Comparison of ENCODE assay signal across 8 cellular contexts in genomic region chrX:129318375-129318774, GRCh38.
DNase-seq lines count a peak whose midpoint lies in the region; ATAC-seq and TF ChIP-seq lines count a peak whose summit lies in the region.

No MANE protein-coding gene starts in this region.

- TF ChIP-seq CTCF in MM.1S (IDR thresholded peaks at IDR 0.05; ENCODE audit: low read length) (peak; percentile 63), cardiac fibroblast (IDR thresholded peaks at IDR 0.05; ENCODE audit: low read depth, low read length) (peak; percentile 19), prostate gland (IDR thresholded peaks at IDR 0.05) (peak in 3 of 4 experiments; percentile 7 to 16 (median 8)), spleen (IDR thresholded peaks at IDR 0.05 in 8 of 11, conservative IDR thresholded peaks at IDR 0.05 in 3 of 11) (no peak)

- peak; percentile 2 for DNase-seq in NOMO-1 treated with DMSO at 0.1 percent for 48 hours (lab: John Stamatoyannopoulos, UW; ENCODE audit: unreplicated experiment)
- no peak for DNase-seq in NOMO-1 treated with dmso at 0.1 percent for 144 hours (lab: John Stamatoyannopoulos, UW; ENCODE audit: unreplicated experiment)
- peak; percentile 84 for DNase-seq in MM.1S
- peak; percentile 26 to 44 for DNase-seq in cardiac fibroblast (ENCODE audit: low read depth in 2 of 2)
- no peak for DNase-seq in prostate gland (ENCODE audit: low spot score)
- no peak for DNase-seq in naive thymus-derived CD4-positive, alpha-beta T cell
- no peak for DNase-seq in spleen
- DNase-seq in activated CD4-positive, alpha-beta T cell treated with anti-CD3 and anti-CD28 coated beads, Interleukin-2, amount 10 ng/mL, durations not matched to agents 24 days and 14 days, result no peak

- H3K4me2 ChIP-seq in MM.1S (ENCODE audit: low read depth, low read length), result peak overlapping the region; percentile 56; the same call in 1 of the 2 replicates

- no peak overlapping the region for H3K27ac Mint-ChIP-seq in naive thymus-derived CD4-positive, alpha-beta T cell
- H3K27ac Mint-ChIP-seq in activated CD4-positive, alpha-beta T cell treated with anti-CD3 and anti-CD28 coated beads, Interleukin-2, amount 10 ng/mL, durations not matched to agents 24 days and 14 days, result no peak overlapping the region

- H3K27ac ChIP-seq in MM.1S (ENCODE audit: low read length) (peak overlapping the region; percentile 69; the same call in 1 of the 2 replicates), prostate gland (no peak overlapping the region), spleen (no peak overlapping the region)
- no peak overlapping the region for H3K27ac ChIP-seq in naive thymus-derived CD4-positive, alpha-beta T cell (ENCODE audit: low read depth, low read length)

- TF ChIP-seq POLR2A in prostate gland (IDR thresholded peaks at IDR 0.05) (no peak), spleen (IDR thresholded peaks at IDR 0.05) (no peak)

- ATAC-seq in naive thymus-derived CD4-positive, alpha-beta T cell, result no peak

- H3K4me1 Mint-ChIP-seq in naive thymus-derived CD4-positive, alpha-beta T cell, result peaks cover 0 to 1% (median 0%) of the 10 kb centered on the region in 7 donors
- no peaks in the 10 kb centered on the region for H3K4me1 Mint-ChIP-seq in activated CD4-positive, alpha-beta T cell treated with anti-CD3 and anti-CD28 coated beads, Interleukin-2, amount 10 ng/mL, durations not matched to agents 24 days and 14 days

- H3K9me2 ChIP-seq in MM.1S (replicated peaks; ENCODE audit: insufficient read depth, low read length), result no peaks in the 10 kb centered on the region

- peaks cover 0 to 1% (median 0%) of the 10 kb centered on the region in 11 donors for H3K9me3 Mint-ChIP-seq in naive thymus-derived CD4-positive, alpha-beta T cell
- H3K9me3 Mint-ChIP-seq in activated CD4-positive, alpha-beta T cell treated with anti-CD3 and anti-CD28 coated beads, Interleukin-2, amount 10 ng/mL, durations not matched to agents 24 days and 14 days, result no peaks in the 10 kb centered on the region

- 77% methylated on average over 1 of the region's 1 CpG for WGBS in prostate gland
- 46 to 69% (median 54%) methylated on average over 1 of the region's 1 CpG for WGBS in spleen, 5 donors

- H3F3A ChIP-seq in MM.1S (ENCODE audit: insufficient read depth, low read length), result no peaks in the 10 kb centered on the region

- CTCF ChIA-PET in naive thymus-derived CD4-positive, alpha-beta T cell (lab: Charles Lee), result interaction anchor here (0.9 kb wide), 1 partner anchor 42 kb away, joined by 3 read pairs; no protein-coding TSS in a partner anchor

- H3K4me3 Mint-ChIP-seq in naive thymus-derived CD4-positive, alpha-beta T cell, result no peak overlapping the region
- no peak overlapping the region for H3K4me3 Mint-ChIP-seq in activated CD4-positive, alpha-beta T cell treated with anti-CD3 and anti-CD28 coated beads, Interleukin-2, amount 10 ng/mL, durations not matched to agents 24 days and 14 days

- H3K4me1 ChIP-seq in MM.1S (ENCODE audit: low read length) (peaks cover 49% of the 10 kb centered on the region), prostate gland (replicated peaks) (no peaks in the 10 kb centered on the region), spleen (no peaks in the 10 kb centered on the region)
- H3K4me1 ChIP-seq in naive thymus-derived CD4-positive, alpha-beta T cell (ENCODE audit: control insufficient read depth in 2 of 2, insufficient read depth in 2 of 2, low read length in 2 of 2), result no peaks in the 10 kb centered on the region

- H3K36me3 Mint-ChIP-seq in naive thymus-derived CD4-positive, alpha-beta T cell, result no peaks in the 10 kb centered on the region
- H3K36me3 Mint-ChIP-seq in activated CD4-positive, alpha-beta T cell treated with anti-CD3 and anti-CD28 coated beads, Interleukin-2, amount 10 ng/mL, durations not matched to agents 24 days and 14 days (ENCODE audit: low read depth), result no peaks in the 10 kb centered on the region

- H3K79me2 ChIP-seq in MM.1S (ENCODE audit: low read length), result no peaks in the 10 kb centered on the region

- H3K27me3 ChIP-seq in MM.1S (replicated peaks; ENCODE audit: insufficient read depth, low read length) (no peaks in the 10 kb centered on the region), prostate gland (replicated peaks; ENCODE audit: insufficient read depth) (no peaks in the 10 kb centered on the region), spleen (replicated peaks in 1 of 7) (no peaks in the 10 kb centered on the region)
- no peaks in the 10 kb centered on the region for H3K27me3 ChIP-seq in naive thymus-derived CD4-positive, alpha-beta T cell (ENCODE audit: control insufficient read depth in 2 of 2, insufficient read depth in 2 of 2, low read length in 2 of 2)

- intact Hi-C loops in prostate gland (cut with DNase I) (no loop called here), spleen (cut with DNase I; ENCODE audit: low total_unique reads) (no loop called here)
- intact Hi-C loops in naive thymus-derived CD4-positive, alpha-beta T cell (cut with micrococcal nuclease), result loop anchor here in 1 of 2 donors (2.0 kb wide), 1 partner anchor 42 kb away; no protein-coding TSS in a partner anchor
- intact Hi-C loops in activated CD4-positive, alpha-beta T cell treated with anti-CD3 and anti-CD28 coated beads, Interleukin-2, amount 10 ng/mL, durations not matched to agents 24 days and 14 days (cut with micrococcal nuclease), result no loop called here

- H3K36me3 ChIP-seq in MM.1S (replicated peaks; ENCODE audit: insufficient read depth, low read length) (no peaks in the 10 kb centered on the region; the same call in 1 of the 2 replicates), prostate gland (no peaks in the 10 kb centered on the region), spleen (no peaks in the 10 kb centered on the region)
- H3K36me3 ChIP-seq in naive thymus-derived CD4-positive, alpha-beta T cell (ENCODE audit: control insufficient read depth in 2 of 3, insufficient read depth in 3 of 3, low read length in 3 of 3), result no peaks in the 10 kb centered on the region

- H4K20me1 ChIP-seq in MM.1S (ENCODE audit: insufficient read depth, low read length), result no peaks in the 10 kb centered on the region

- no peak overlapping the region for H3K9ac ChIP-seq in MM.1S (ENCODE audit: low read length)

- POLR2A ChIA-PET in naive thymus-derived CD4-positive, alpha-beta T cell (lab: Charles Lee), result no interaction called here

- H2AFZ ChIP-seq in MM.1S (ENCODE audit: low read length), result 0 out of 2 replicates have a peak overlapping the region, but pooled peaks have one; percentile 3

- H3K27me3 Mint-ChIP-seq in naive thymus-derived CD4-positive, alpha-beta T cell, result no peaks in the 10 kb centered on the region
- no peaks in the 10 kb centered on the region for H3K27me3 Mint-ChIP-seq in activated CD4-positive, alpha-beta T cell treated with anti-CD3 and anti-CD28 coated beads, Interleukin-2, amount 10 ng/mL, durations not matched to agents 24 days and 14 days

- H3K9me3 ChIP-seq in MM.1S (replicated peaks; ENCODE audit: insufficient read depth, low read length) (no peaks in the 10 kb centered on the region), prostate gland (no peaks in the 10 kb centered on the region), spleen (no peaks in the 10 kb centered on the region)
- no peaks in the 10 kb centered on the region for H3K9me3 ChIP-seq in naive thymus-derived CD4-positive, alpha-beta T cell (ENCODE audit: control insufficient read depth in 2 of 3, low read length in 3 of 3)

- H3K4me3 ChIP-seq in MM.1S (ENCODE audit: low read length), result no peak overlapping the region
- no peak overlapping the region for H3K4me3 ChIP-seq in cardiac fibroblast (replicated peaks in 1 of 2; ENCODE audit: low read depth in 2 of 2, low read length in 2 of 2)
- no peak overlapping the region for H3K4me3 ChIP-seq in prostate gland
- H3K4me3 ChIP-seq in naive thymus-derived CD4-positive, alpha-beta T cell (ENCODE audit: low read length), result no peak overlapping the region
- no peak overlapping the region for H3K4me3 ChIP-seq in spleen

Comparison
In these comparisons a context has a peak if more than half of its experiments do, and no peak if none do; other contexts are left out.
1. DNase-seq: peak in NOMO-1 treated with DMSO at 0.1 percent for 48 hours (single experiment), MM.1S (single experiment) and cardiac fibroblast (2 of 2); none in NOMO-1 treated with dmso at 0.1 percent for 144 hours (single experiment), prostate gland (single experiment), naive thymus-derived CD4-positive, alpha-beta T cell (0 of 9), spleen (single experiment) and activated CD4-positive, alpha-beta T cell treated with anti-CD3 and anti-CD28 coated beads, Interleukin-2, amount 10 ng/mL, durations not matched to agents 24 days and 14 days (single experiment).
2. CTCF ChIP-seq: peak in MM.1S (single experiment), cardiac fibroblast (single experiment) and prostate gland (3 of 4); none in spleen (0 of 11).